In genomic region chr14:102373110-102373509, GRCh38 we compare ENCODE assay signal across 28 cellular contexts. TPM values are rescaled to one million over a fixed set of nuclear protein-coding genes. Genes with fewer than 3 reads are reported as not detected.
DNase-seq lines count a peak whose midpoint lies in the region; ATAC-seq, FAIRE-seq and TF ChIP-seq lines count a peak whose summit lies in the region.
"Had no signal": no experiment of that assay in that cellular context is flagged by ENCODE, and none has a peak within 500 bp of the region (broad histone marks: within the 10 kb centered on the region; RNA-seq: fewer than 3 reads in every experiment).

No MANE protein-coding gene starts in this region.

- H3K4me3 ChIP-seq in MM.1S (ENCODE audit: low read length) (no peak overlapping the region), endothelial cell of umbilical vein (replicated peaks in 1 of 3; ENCODE audit: insufficient read depth in 1 of 3, low read depth in 1 of 3, low read length in 3 of 3) (no peak overlapping the region)
- H3K4me3 ChIP-seq: GM23338, Peyer's patch had no signal

- CTCF ChIA-PET in activated CD4-positive, alpha-beta memory T cell treated with anti-CD3 and anti-CD28 coated beads for 36 hours (lab: Charles Lee): interaction anchor here (1.4 kb wide), 1 partner anchor 56 kb away, joined by 3 read pairs; no protein-coding TSS in a partner anchor
- CTCF ChIA-PET in activated CD4-positive, alpha-beta memory T cell treated with anti-CD3 and anti-CD28 coated beads, Interleukin-2, amount 10 ng/mL, durations not matched to agents 7 days and 5 days (lab: Charles Lee): interaction anchor here (0.5 to 1.4 kb wide), 2 partner anchors 11 to 375 kb away, joined by 3 read pairs; partner anchors contain the start of gene CINP
- CTCF ChIA-PET in endothelial cell of umbilical vein (lab: Charles Lee): no interaction called here

- no peaks in the 10 kb centered on the region for H3K27me3 ChIP-seq in MM.1S (replicated peaks; ENCODE audit: insufficient read depth, low read length)
- no peaks in the 10 kb centered on the region for H3K27me3 ChIP-seq in endothelial cell of umbilical vein (ENCODE audit: control insufficient read depth in 2 of 2, insufficient read depth in 2 of 2, low read length in 2 of 2)
- H3K27me3 ChIP-seq: Peyer's patch had no signal

- H3K27me3 Mint-ChIP-seq in activated CD4-positive, alpha-beta memory T cell treated with anti-CD3 and anti-CD28 coated beads for 36 hours: no peaks in the 10 kb centered on the region
- no peaks in the 10 kb centered on the region for H3K27me3 Mint-ChIP-seq in activated CD4-positive, alpha-beta memory T cell treated with anti-CD3 and anti-CD28 coated beads, Interleukin-2, amount 10 ng/mL, durations not matched to agents 7 days and 5 days
- H3K27me3 Mint-ChIP-seq: B cell; CD8-positive, alpha-beta memory T cell had no signal

- H3K79me2 ChIP-seq in MM.1S (ENCODE audit: low read length): no peaks in the 10 kb centered on the region
- peaks cover 7% of the 10 kb centered on the region for H3K79me2 ChIP-seq in endothelial cell of umbilical vein (ENCODE audit: control insufficient read depth, insufficient read depth, low read length)

- no peaks in the 10 kb centered on the region for H3K9me3 Mint-ChIP-seq in activated CD4-positive, alpha-beta memory T cell treated with anti-CD3 and anti-CD28 coated beads for 36 hours
- no peaks in the 10 kb centered on the region for H3K9me3 Mint-ChIP-seq in activated CD4-positive, alpha-beta memory T cell treated with anti-CD3 and anti-CD28 coated beads, Interleukin-2, amount 10 ng/mL, durations not matched to agents 7 days and 5 days
- H3K9me3 Mint-ChIP-seq: CD8-positive, alpha-beta memory T cell; GM23338; H9; HFFc6 had no signal

- H3F3A ChIP-seq in MM.1S (ENCODE audit: insufficient read depth, low read length): no peaks in the 10 kb centered on the region

- no peak for TF ChIP-seq CTCF in MM.1S (IDR thresholded peaks at IDR 0.05; ENCODE audit: low read length)
- no peak for TF ChIP-seq CTCF in endothelial cell of umbilical vein (IDR thresholded peaks at IDR 0.05; ENCODE audit: extremely low read depth in 1 of 2, insufficient read depth in 1 of 2, low read depth in 1 of 2, low read length in 2 of 2)

- H4K20me1 ChIP-seq in MM.1S (ENCODE audit: insufficient read depth, low read length) (no peaks in the 10 kb centered on the region), endothelial cell of umbilical vein (replicated peaks; ENCODE audit: control insufficient read depth, extremely low read depth, insufficient read depth, low read length) (peaks cover 3% of the 10 kb centered on the region)

- H3K27ac ChIP-seq in MM.1S (ENCODE audit: low read length) (peak overlapping the region; percentile 37; the same call in 1 of the 2 replicates), endothelial cell of umbilical vein (ENCODE audit: insufficient read depth, low read depth, low read length) (no peak overlapping the region)
- H3K27ac ChIP-seq: 22Rv1, C4-2B, Peyer's patch had no signal

- no peaks in the 10 kb centered on the region for H3K9me2 ChIP-seq in MM.1S (replicated peaks; ENCODE audit: insufficient read depth, low read length)

- POLR2A ChIA-PET in activated CD4-positive, alpha-beta memory T cell treated with anti-CD3 and anti-CD28 coated beads for 36 hours (lab: Charles Lee): no interaction called here
- POLR2A ChIA-PET in activated CD4-positive, alpha-beta memory T cell treated with anti-CD3 and anti-CD28 coated beads, Interleukin-2, amount 10 ng/mL, durations not matched to agents 7 days and 5 days (lab: Charles Lee): no interaction called here
- POLR2A ChIA-PET in endothelial cell of umbilical vein (lab: Charles Lee): no interaction called here

- no peaks in the 10 kb centered on the region for H3K4me1 ChIP-seq in MM.1S (ENCODE audit: low read length)
- no peaks in the 10 kb centered on the region for H3K4me1 ChIP-seq in endothelial cell of umbilical vein (ENCODE audit: control insufficient read depth, extremely low read depth, insufficient read depth, low read length)
- H3K4me1 ChIP-seq: Peyer's patch had no signal

- ATAC-seq in GM19395 (IDR thresholded peaks at IDR 0.05; ENCODE audit: unreplicated experiment): peak; percentile 51
- ATAC-seq: GM23338 had no signal

- no peak overlapping the region for H2AFZ ChIP-seq in MM.1S (ENCODE audit: low read length)
- H2AFZ ChIP-seq in endothelial cell of umbilical vein (ENCODE audit: low read depth, low read length): no peak overlapping the region
- H2AFZ ChIP-seq: GM23338 had no signal

- peak; percentile 61 for FAIRE-seq in endothelial cell of umbilical vein (lab: Jason Lieb, UNC)

- H3K9me3 ChIP-seq in MM.1S (replicated peaks; ENCODE audit: insufficient read depth, low read length): no peaks in the 10 kb centered on the region
- no peaks in the 10 kb centered on the region for H3K9me3 ChIP-seq in endothelial cell of umbilical vein (replicated peaks; ENCODE audit: control insufficient read depth, insufficient read depth, low read length)
- H3K9me3 ChIP-seq: Peyer's patch had no signal

- peak overlapping the region; percentile 71 for H3K27ac Mint-ChIP-seq in activated CD4-positive, alpha-beta memory T cell treated with anti-CD3 and anti-CD28 coated beads for 36 hours
- H3K27ac Mint-ChIP-seq in activated CD4-positive, alpha-beta memory T cell treated with anti-CD3 and anti-CD28 coated beads, Interleukin-2, amount 10 ng/mL, durations not matched to agents 7 days and 5 days: no peak overlapping the region
- H3K27ac Mint-ChIP-seq: B cell; CD8-positive, alpha-beta memory T cell; GM23338; H9; HFFc6 had no signal

- peaks cover 30% of the 10 kb centered on the region for H3K4me1 Mint-ChIP-seq in activated CD4-positive, alpha-beta memory T cell treated with anti-CD3 and anti-CD28 coated beads for 36 hours (ENCODE audit: low read depth)
- peaks cover 57% of the 10 kb centered on the region for H3K4me1 Mint-ChIP-seq in activated CD4-positive, alpha-beta memory T cell treated with anti-CD3 and anti-CD28 coated beads, Interleukin-2, amount 10 ng/mL, durations not matched to agents 7 days and 5 days

- intact Hi-C loops in activated CD4-positive, alpha-beta memory T cell treated with anti-CD3 and anti-CD28 coated beads for 36 hours (cut with micrococcal nuclease): no loop called here
- intact Hi-C loops in endothelial cell of umbilical vein (cut with micrococcal nuclease): no loop called here

- no peak overlapping the region for H3K4me3 Mint-ChIP-seq in activated CD4-positive, alpha-beta memory T cell treated with anti-CD3 and anti-CD28 coated beads for 36 hours
- H3K4me3 Mint-ChIP-seq in activated CD4-positive, alpha-beta memory T cell treated with anti-CD3 and anti-CD28 coated beads, Interleukin-2, amount 10 ng/mL, durations not matched to agents 7 days and 5 days: no peak overlapping the region
- H3K4me3 Mint-ChIP-seq: B cell; CD8-positive, alpha-beta memory T cell; GM23338; H9; HFFc6 had no signal

- H3K9me1 ChIP-seq in endothelial cell of umbilical vein (replicated peaks; ENCODE audit: control insufficient read depth, extremely low read depth, insufficient read depth, low read length): no peaks in the 10 kb centered on the region

- DNase-seq in activated CD4-positive, alpha-beta memory T cell treated with anti-CD3 and anti-CD28 coated beads for 36 hours: no peak
- no peak for DNase-seq in activated CD4-positive, alpha-beta memory T cell treated with anti-CD3 and anti-CD28 coated beads, Interleukin-2, amount 10 ng/mL, durations not matched to agents 7 days and 5 days
- DNase-seq in MM.1S: peak; percentile 27
- no peak for DNase-seq in endothelial cell of umbilical vein (ENCODE audit: low read depth, low spot score)
- no peak for DNase-seq in central memory CD4-positive, alpha-beta T cell
- no peak for DNase-seq in activated gamma-delta T cell (lab: John Stamatoyannopoulos, UW)
- DNase-seq in activated CD4-positive, CD25-positive, alpha-beta regulatory T cell treated with anti-CD3 and anti-CD28 coated beads, Interleukin-2, amount 50 U/mL, for 72 hours: no peak
- DNase-seq: CD8-positive, alpha-beta memory T cell; DND-41; H9; HFFc6; IMR-90; KG1; NCI-H1048; NCI-H1417; NCI-H1694; NCI-H2029 treated with DMSO at 0.1 percent for 48 hours; NCI-H226; NCI-H510A; NCI-H69; OCI-M1; Peyer's patch; SHP77 treated with DMSO at 0.1 percent for 48 hours had no signal

- H3K9ac ChIP-seq in MM.1S (ENCODE audit: low read length) (no peak overlapping the region), endothelial cell of umbilical vein (replicated peaks; ENCODE audit: extremely low read depth, insufficient read depth, low read length) (no peak overlapping the region)

- TF ChIP-seq POLR2A in endothelial cell of umbilical vein (IDR thresholded peaks at IDR 0.05; ENCODE audit: low read depth, low read length): no peak

- BruUV-seq in endothelial cell of umbilical vein (replicated peaks; lab: Mats Ljungman, UMichigan): no TSS peak

- H3K36me3 ChIP-seq in MM.1S (replicated peaks; ENCODE audit: insufficient read depth, low read length): no peaks in the 10 kb centered on the region
- H3K36me3 ChIP-seq in endothelial cell of umbilical vein (ENCODE audit: control insufficient read depth in 2 of 2, extremely low read depth in 1 of 2, insufficient read depth in 2 of 2, low read length in 2 of 2): peaks cover 0 to 2% of the 10 kb centered on the region in 2 experiments

- H3K4me2 ChIP-seq in MM.1S (ENCODE audit: low read depth, low read length) (no peak overlapping the region), endothelial cell of umbilical vein (ENCODE audit: insufficient read depth, low read length) (no peak overlapping the region)
- H3K4me2 ChIP-seq: GM23338 had no signal

- dilution Hi-C loops in endothelial cell of umbilical vein (cut with MboI; ENCODE audit: extremely low pct_ligation_motif_present, low sequenced_read_pairs): no loop called here

- H3K36me3 Mint-ChIP-seq in activated CD4-positive, alpha-beta memory T cell treated with anti-CD3 and anti-CD28 coated beads for 36 hours: peaks cover 6% of the 10 kb centered on the region
- H3K36me3 Mint-ChIP-seq in activated CD4-positive, alpha-beta memory T cell treated with anti-CD3 and anti-CD28 coated beads, Interleukin-2, amount 10 ng/mL, durations not matched to agents 7 days and 5 days (ENCODE audit: low read depth): peaks cover 12% of the 10 kb centered on the region

RNA-seq across cellular contexts. Expression of gene TECPR2, which starts 10.4 kb away (rescaled TPM):
- 1 to 10 TPM; 6.2 to 7.0 TPM for total RNA-seq in activated CD4-positive, alpha-beta memory T cell treated with anti-CD3 and anti-CD28 coated beads for 36 hours
- 10 to 100 TPM; 12.3 to 12.5 TPM for total RNA-seq in activated CD4-positive, alpha-beta memory T cell treated with anti-CD3 and anti-CD28 coated beads, Interleukin-2, amount 10 ng/mL, durations not matched to agents 7 days and 5 days
- total RNA-seq in endothelial cell of umbilical vein: 21.5 TPM in 2 replicates
- polyA plus RNA-seq in endothelial cell of umbilical vein: 8.9 and 9.4 TPM in 2 replicates
- 8.3 and 8.5 TPM in 2 replicates for polyA plus RNA-seq in endothelial cell of umbilical vein (2011; cell fraction: cytosol; rRNA removed)
- 15.8 and 17.3 TPM in 2 replicates for polyA plus RNA-seq in endothelial cell of umbilical vein (2011; cell fraction: nucleus; rRNA removed)
- polyA plus RNA-seq in endothelial cell of umbilical vein (2012): 12.1 and 12.8 TPM in 2 replicates
- polyA minus RNA-seq in endothelial cell of umbilical vein: 19.0 and 27.6 TPM in 2 replicates
- 7.3 TPM for polyA minus RNA-seq in endothelial cell of umbilical vein (2011; cell fraction: cytosol; rRNA and poly(A)+ RNA removed)
- 14.0 and 20.9 TPM in 2 replicates for polyA minus RNA-seq in endothelial cell of umbilical vein (2011; cell fraction: nucleus; rRNA and poly(A)+ RNA removed)

RNA-seq across cellular contexts. Expression of gene CINP, which starts 10.4 kb away (rescaled TPM):
- total RNA-seq in activated CD4-positive, alpha-beta memory T cell treated with anti-CD3 and anti-CD28 coated beads for 36 hours: 10 to 100 TPM; 50.5 to 51.2 TPM
- 10 to 100 TPM; 27.3 to 29.8 TPM for total RNA-seq in activated CD4-positive, alpha-beta memory T cell treated with anti-CD3 and anti-CD28 coated beads, Interleukin-2, amount 10 ng/mL, durations not matched to agents 7 days and 5 days
- total RNA-seq in endothelial cell of umbilical vein: 42.1 and 44.0 TPM in 2 replicates
- polyA plus RNA-seq in endothelial cell of umbilical vein: 73.3 and 79.1 TPM in 2 replicates
- 54.9 and 58.6 TPM in 2 replicates for polyA plus RNA-seq in endothelial cell of umbilical vein (2011; cell fraction: cytosol; rRNA removed)
- 22.6 and 23.5 TPM in 2 replicates for polyA plus RNA-seq in endothelial cell of umbilical vein (2011; cell fraction: nucleus; rRNA removed)
- polyA plus RNA-seq in endothelial cell of umbilical vein (2012): 36.6 and 48.0 TPM in 2 replicates
- 23.1 and 35.2 TPM in 2 replicates for polyA minus RNA-seq in endothelial cell of umbilical vein
- 29.0 TPM for polyA minus RNA-seq in endothelial cell of umbilical vein (2011; cell fraction: cytosol; rRNA and poly(A)+ RNA removed)
- 8.7 and 16.1 TPM in 2 replicates for polyA minus RNA-seq in endothelial cell of umbilical vein (2011; cell fraction: nucleus; rRNA and poly(A)+ RNA removed)

RNA-seq across cellular contexts. Expression of gene ZNF839, which starts 53.6 kb away (rescaled TPM):
- total RNA-seq in activated CD4-positive, alpha-beta memory T cell treated with anti-CD3 and anti-CD28 coated beads for 36 hours: 10 to 100 TPM; 15.2 to 16.3 TPM
- total RNA-seq in activated CD4-positive, alpha-beta memory T cell treated with anti-CD3 and anti-CD28 coated beads, Interleukin-2, amount 10 ng/mL, durations not matched to agents 7 days and 5 days: 10 to 100 TPM; 15.1 to 15.3 TPM
- total RNA-seq in endothelial cell of umbilical vein: 12.5 TPM in 2 replicates
- 8.5 and 9.8 TPM in 2 replicates for polyA plus RNA-seq in endothelial cell of umbilical vein
- 6.2 and 7.3 TPM in 2 replicates for polyA plus RNA-seq in endothelial cell of umbilical vein (2011; cell fraction: cytosol; rRNA removed)
- 39.0 and 41.4 TPM in 2 replicates for polyA plus RNA-seq in endothelial cell of umbilical vein (2011; cell fraction: nucleus; rRNA removed)
- 4.2 and 4.6 TPM in 2 replicates for polyA plus RNA-seq in endothelial cell of umbilical vein (2012)
- 7.1 and 7.3 TPM in 2 replicates for polyA minus RNA-seq in endothelial cell of umbilical vein
- 12.1 TPM for polyA minus RNA-seq in endothelial cell of umbilical vein (2011; cell fraction: cytosol; rRNA and poly(A)+ RNA removed)
- polyA minus RNA-seq in endothelial cell of umbilical vein (2011; cell fraction: nucleus; rRNA and poly(A)+ RNA removed): 10.3 and 10.9 TPM in 2 replicates
